8 cellular contexts compared by ENCODE assay signal in genomic region chr1:15847893-15848142, GRCh38. TPM values are rescaled to one million over a fixed set of nuclear protein-coding genes. Genes with fewer than 3 reads are reported as not detected.
DNase-seq lines count a peak whose midpoint lies in the region; ATAC-seq and TF ChIP-seq lines count a peak whose summit lies in the region.

No MANE protein-coding gene starts in this region.

- no peak for TF ChIP-seq CTCF in BJ (IDR thresholded peaks at IDR 0.05; ENCODE audit: insufficient read depth, low read depth, low read length)
- no peak for TF ChIP-seq CTCF in coronary artery (IDR thresholded peaks at IDR 0.05)
- no peak for TF ChIP-seq CTCF in nephron (IDR thresholded peaks at IDR 0.05; ENCODE audit: unreplicated experiment in 3 of 3)
- no peak for TF ChIP-seq CTCF in GM20000 (IDR thresholded peaks at IDR 0.05; ENCODE audit: extremely low read depth, missing control alignments)

- H3K4me1 Mint-ChIP-seq in nephron, result peaks cover 45% of the 10 kb centered on the region

- CTCF ChIA-PET in BJ (lab: Yijun Ruan, JAX), result interaction anchor here (0.8 to 1.5 kb wide), 4 partner anchors 19 to 147 kb away, joined by 3 to 6 read pairs (median 3); no protein-coding TSS in a partner anchor

- H3K27me3 Mint-ChIP-seq in nephron (ENCODE audit: low read depth), result no peaks in the 10 kb centered on the region

- H3K27ac Mint-ChIP-seq in nephron, result peak overlapping the region in 2 of 3 experiments; percentile 98 to 99

- H3K27ac ChIP-seq in KOPT-K1 (ENCODE audit: low read depth, low read length, poor library complexity, severe bottlenecking) (peak overlapping the region; percentile 82), coronary artery (peak overlapping the region; percentile 94 to 99)

- H3K4me3 ChIP-seq in BJ (ENCODE audit: low read depth, low read length) (peak overlapping the region; percentile 93), coronary artery (peak overlapping the region; percentile 94)

- intact Hi-C loops in left colon (cut with DNase I, micrococcal nuclease), result no loop called here

- no peaks in the 10 kb centered on the region for H3K36me3 Mint-ChIP-seq in nephron (ENCODE audit: low read depth)

- H3K9me3 Mint-ChIP-seq in nephron, result no peaks in the 10 kb centered on the region

- POLR2A ChIA-PET in BJ (lab: Charles Lee), result interaction anchor here (1.0 kb wide), 1 partner anchor 11 kb away, joined by 3 read pairs; no protein-coding TSS in a partner anchor

- no peaks in the 10 kb centered on the region for H3K9me3 ChIP-seq in KOPT-K1 (ENCODE audit: insufficient read depth, low read length, poor library complexity, severe bottlenecking)

- peak overlapping the region; percentile 94 to 99 (median 97) for H3K4me3 Mint-ChIP-seq in nephron

- ATAC-seq in left colon (no peak), HG02759 (IDR thresholded peaks at IDR 0.05; ENCODE audit: unreplicated experiment) (no peak)

- H3K27me3 ChIP-seq in BJ (ENCODE audit: control insufficient read depth, insufficient read depth, low read length), result no peaks in the 10 kb centered on the region

- no peaks in the 10 kb centered on the region for H3K36me3 ChIP-seq in BJ (ENCODE audit: control insufficient read depth, insufficient read depth, low read length)
- H3K36me3 ChIP-seq in KOPT-K1 (ENCODE audit: insufficient read depth, low read length), result no peaks in the 10 kb centered on the region

- DNase-seq in BJ (ENCODE audit: low read depth), result no peak
- DNase-seq in coronary artery (ENCODE audit: low spot score), result no peak
- DNase-seq in left colon, result no peak
- DNase-seq in NCI-H1105 (lab: John Stamatoyannopoulos, UW), result no peak
- no peak for DNase-seq in GM20000 (ENCODE audit: low spot score)

RNA-seq across cellular contexts. Expression of gene SPEN, which starts 0.3 kb away (rescaled TPM):
- 3.1 and 4.6 TPM in 2 replicates for polyA plus RNA-seq in BJ (2011; rRNA removed)
- polyA minus RNA-seq in BJ (2011; rRNA and poly(A)+ RNA removed), result 13.6 and 25.0 TPM in 2 replicates
- 10 to 100 TPM; 46.7 to 47.6 TPM for total RNA-seq in left colon

RNA-seq across cellular contexts. Expression of gene UQCRHL, which starts 40.4 kb away (rescaled TPM):
- polyA plus RNA-seq in BJ (2011; rRNA removed), result 0.56 and 1.3 TPM in 2 replicates
- polyA minus RNA-seq in BJ (2011; rRNA and poly(A)+ RNA removed), result 0.28 and 0.87 TPM in 2 replicates
- total RNA-seq in left colon, result 1 to 10 TPM; 2.2 to 2.6 TPM
